Comparison of ENCODE assay signal across 8 cellular contexts in the genomic region with DNA sequence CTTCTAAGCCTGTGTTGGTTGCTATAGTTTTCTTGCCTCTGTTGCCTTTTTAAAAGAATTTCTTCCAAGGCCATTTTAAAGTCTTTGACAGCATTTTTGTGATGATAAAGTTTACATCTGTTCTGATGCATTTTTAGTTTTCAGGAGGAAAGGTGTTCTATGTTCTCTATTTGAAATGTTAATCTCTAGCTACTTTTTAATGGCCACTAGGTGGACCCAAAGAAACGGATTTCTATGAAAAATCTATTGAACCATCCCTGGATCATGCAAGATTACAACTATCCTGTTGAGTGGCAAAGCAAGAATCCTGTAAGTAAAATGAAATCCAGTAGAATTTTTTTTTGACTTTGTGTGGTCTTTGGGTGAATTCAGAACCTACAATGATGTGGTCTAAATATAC.
DNase-seq lines count a peak whose midpoint lies in the region; ATAC-seq, FAIRE-seq and TF ChIP-seq lines count a peak whose summit lies in the region.

No MANE protein-coding gene starts in this region.

- no peak overlapping the region for H3K4me3 ChIP-seq in fibroblast of villous mesenchyme (ENCODE audit: low read depth, low read length)
- H3K4me3 ChIP-seq in testis, result no peak overlapping the region

- DNase-seq in AG08396 (ENCODE audit: low spot score) (peak; percentile 13), GM13976 (ENCODE audit: low spot score) (peak; percentile 33), RCC 7860 (ENCODE audit: low spot score) (no peak), fibroblast of villous mesenchyme (ENCODE audit: low read depth) (peak; percentile 45), testis (no peak)
- DNase-seq in activated effector memory CD4-positive, alpha-beta T cell treated with anti-CD3 and anti-CD28 coated beads, Interleukin-2, amount 50 U/mL, for 16 hours, result no peak

- no peaks in the 10 kb centered on the region for H3K9me3 ChIP-seq in testis

- 16 to 22% methylated on average over 1 of the region's 1 CpG for WGBS in testis, 2 donors

- intact Hi-C loops in testis (cut with DNase I; ENCODE audit: low total_unique reads), result no loop called here

- no peak for ATAC-seq in GM18858 (IDR thresholded peaks at IDR 0.05; ENCODE audit: unreplicated experiment)
- no peak for ATAC-seq in HG03280 (IDR thresholded peaks at IDR 0.05; ENCODE audit: unreplicated experiment)

- in situ Hi-C loops in GM13976 (cut with MboI; ENCODE audit: low sequenced_read_pairs, unreplicated experiment), result loop anchor here (5.0 kb wide), 1 partner anchor 99 kb away; no protein-coding TSS in a partner anchor

- H3K27me3 ChIP-seq in testis, result no peaks in the 10 kb centered on the region

- no peak overlapping the region for H3K27ac ChIP-seq in testis

- H3K4me1 ChIP-seq in testis, result no peaks in the 10 kb centered on the region

- H3K36me3 ChIP-seq in testis (ENCODE audit: low read depth, missing control alignments), result no peaks in the 10 kb centered on the region

- TF ChIP-seq POLR2A in testis (IDR thresholded peaks at IDR 0.05), result no peak

- TF ChIP-seq CTCF in GM13976 (IDR thresholded peaks at IDR 0.05; ENCODE audit: borderline replicate concordance, control extremely low read depth, extremely low read depth, insufficient read depth, missing control alignments) (peak; percentile 42), fibroblast of villous mesenchyme (IDR thresholded peaks at IDR 0.05; ENCODE audit: insufficient read depth, low read depth, low read length) (peak; percentile 66), testis (IDR thresholded peaks at IDR 0.05) (peak in 2 of 3 experiments; percentile 50 to 57)

- FAIRE-seq in RCC 7860 (lab: Jason Lieb, UNC), result peak; percentile 58

Comparison
In these comparisons a context has a peak if more than half of its experiments do, and no peak if none do; other contexts are left out.
1. DNase-seq: peak in AG08396 (single experiment), GM13976 (single experiment) and fibroblast of villous mesenchyme (single experiment); none in RCC 7860 (single experiment), testis (single experiment) and activated effector memory CD4-positive, alpha-beta T cell treated with anti-CD3 and anti-CD28 coated beads, Interleukin-2, amount 50 U/mL, for 16 hours (single experiment).
2. Peak in every context shown above with its lines, with median percentiles within 50 percentile points of each other: CTCF ChIP-seq.